ENCODE assay signal across 9 cellular contexts in genomic region chr3:30632065-30632464, GRCh38. TPM values are rescaled to one million over a fixed set of nuclear protein-coding genes. Genes with fewer than 3 reads are reported as not detected.
A peak's percentile ranks its signal among the peaks of the same experiment; 100 is the strongest.
DNase-seq lines count a peak whose midpoint lies in the region; ATAC-seq, FAIRE-seq and TF ChIP-seq lines count a peak whose summit lies in the region.
"Had no signal": no experiment of that assay in that cellular context is flagged by ENCODE, and none has a peak within 500 bp of the region (broad histone marks: within the 10 kb centered on the region; RNA-seq: fewer than 3 reads in every experiment).

No MANE protein-coding gene starts in this region.

- no peak overlapping the region for H3K4me3 ChIP-seq in A549
- no peak overlapping the region for H3K4me3 ChIP-seq in GM23248
- H3K4me3 ChIP-seq: testis had no signal

- peak overlapping the region; percentile 79 for H3K4me3 Mint-ChIP-seq in activated naive CD8-positive, alpha-beta T cell treated with anti-CD3 and anti-CD28 coated beads, Interleukin-2, amount 10 ng/mL, durations not matched to agents 7 days and 5 days
- peak overlapping the region; percentile 68 for H3K4me3 Mint-ChIP-seq in memory B cell

- TF ChIP-seq RAD21 in A549 (conservative IDR thresholded peaks at IDR 0.05 in 1 of 2, IDR thresholded peaks at IDR 0.05 in 1 of 2): no peak

- no peak for TF ChIP-seq EP300 in A549 (IDR thresholded peaks at IDR 0.05)

- peak overlapping the region; percentile 55 for H3K4me2 ChIP-seq in A549
- peak overlapping the region; percentile 24 for H3K4me2 ChIP-seq in GM23248 (ENCODE audit: unreplicated experiment)

- in situ Hi-C loops in GM23248 (cut with MboI): no loop called here

- H3K9me3 Mint-ChIP-seq in activated naive CD8-positive, alpha-beta T cell treated with anti-CD3 and anti-CD28 coated beads, Interleukin-2, amount 10 ng/mL, durations not matched to agents 7 days and 5 days: no peaks in the 10 kb centered on the region
- H3K9me3 Mint-ChIP-seq in memory B cell: no peaks in the 10 kb centered on the region

- H3K4me1 Mint-ChIP-seq in activated naive CD8-positive, alpha-beta T cell treated with anti-CD3 and anti-CD28 coated beads, Interleukin-2, amount 10 ng/mL, durations not matched to agents 7 days and 5 days: peaks cover 84% of the 10 kb centered on the region
- H3K4me1 Mint-ChIP-seq in memory B cell: peaks cover 60% of the 10 kb centered on the region

- no peak overlapping the region for H2AFZ ChIP-seq in GM23248

- no peaks in the 10 kb centered on the region for H3K27me3 Mint-ChIP-seq in activated naive CD8-positive, alpha-beta T cell treated with anti-CD3 and anti-CD28 coated beads, Interleukin-2, amount 10 ng/mL, durations not matched to agents 7 days and 5 days
- no peaks in the 10 kb centered on the region for H3K27me3 Mint-ChIP-seq in memory B cell

- no peak for TF ChIP-seq POLR2A in A549 (IDR thresholded peaks at IDR 0.05; ENCODE audit: low read length)

- CTCF ChIA-PET in A549 (lab: Yijun Ruan, JAX): interaction anchor here (0.7 to 1.1 kb wide), 2 partner anchors 10 to 27 kb away, joined by 3 read pairs; no protein-coding TSS in a partner anchor

- DNase-seq in A549 (ENCODE audit: low read depth in 1 of 2, low spot score in 1 of 2): no peak
- DNase-seq in GM23248: peak; percentile 53
- DNase-seq in activated naive CD8-positive, alpha-beta T cell treated with anti-CD3 and anti-CD28 coated beads, Interleukin-2, amount 10 ng/mL, durations not matched to agents 7 days and 5 days: no peak
- DNase-seq in memory B cell (ENCODE audit: low spot score in 2 of 2): no peak
- no peak for DNase-seq in hippocampal formation (lab: John Stamatoyannopoulos, UW)
- no peak for DNase-seq in HuH-7 (ENCODE audit: low spot score)
- no peak for DNase-seq in DMS153 treated with DMSO at 0.1 percent for 48 hours (lab: John Stamatoyannopoulos, UW; ENCODE audit: unreplicated experiment)
- DNase-seq in 8988T: no peak
- DNase-seq: testis had no signal

- ATAC-seq in A549 (no peak), memory B cell (ENCODE audit: low read depth) (no peak)
- no peak for ATAC-seq in activated naive CD8-positive, alpha-beta T cell treated with anti-CD3 and anti-CD28 coated beads, Interleukin-2, amount 10 ng/mL, durations not matched to agents 7 days and 5 days (ENCODE audit: low read depth)

- H4K20me1 ChIP-seq in GM23248 (ENCODE audit: insufficient read depth): 0 out of 2 replicates have a peak, but pooled peaks cover 4% of the 10 kb centered on the region

- H3K9ac ChIP-seq in GM23248: no peak overlapping the region

- FAIRE-seq in A549 (lab: Jason Lieb, UNC): no peak

- no peak for TF ChIP-seq CTCF in A549 (IDR thresholded peaks at IDR 0.05)

- H3K79me2 ChIP-seq in GM23248 (ENCODE audit: insufficient read depth): peaks cover 100% of the 10 kb centered on the region

- peaks cover 24% of the 10 kb centered on the region for H3K36me3 Mint-ChIP-seq in activated naive CD8-positive, alpha-beta T cell treated with anti-CD3 and anti-CD28 coated beads, Interleukin-2, amount 10 ng/mL, durations not matched to agents 7 days and 5 days
- H3K36me3 Mint-ChIP-seq in memory B cell: peaks cover 15% of the 10 kb centered on the region

- H3K27me3 ChIP-seq in GM23248 (replicated peaks; ENCODE audit: insufficient read depth): no peaks in the 10 kb centered on the region
- H3K27me3 ChIP-seq: testis had no signal

- H3K9me2 ChIP-seq in GM23248 (ENCODE audit: insufficient read depth): no peaks in the 10 kb centered on the region

- H3K4me1 ChIP-seq in A549 (peaks cover 62% of the 10 kb centered on the region), GM23248 (ENCODE audit: insufficient read depth) (peaks cover 41% of the 10 kb centered on the region)

- H3F3A ChIP-seq in GM23248 (ENCODE audit: insufficient read depth): peaks cover 54% of the 10 kb centered on the region

- WGBS in A549 (ENCODE audit: missing lambda C conversion rate): 90% methylated on average over 3 of the region's 3 CpGs
- WGBS in GM23248 (ENCODE audit: low coverage in 1 of 2, low lambda C conversion rate in 2 of 2, missing lambda C conversion rate in 2 of 2), 2 experiments: 42 to 46% methylated on average over 3 of the region's 3 CpGs

- peaks cover 29% of the 10 kb centered on the region for H3K36me3 ChIP-seq in GM23248 (ENCODE audit: low read depth)

- peak overlapping the region; percentile 89 for H3K27ac Mint-ChIP-seq in activated naive CD8-positive, alpha-beta T cell treated with anti-CD3 and anti-CD28 coated beads, Interleukin-2, amount 10 ng/mL, durations not matched to agents 7 days and 5 days
- H3K27ac Mint-ChIP-seq in memory B cell: peak overlapping the region; percentile 90

- 0 out of 3 replicates have a peak, but pooled peaks cover 5% of the 10 kb centered on the region for H3K9me3 ChIP-seq in A549
- no peaks in the 10 kb centered on the region for H3K9me3 ChIP-seq in GM23248 (ENCODE audit: low read depth)
- H3K9me3 ChIP-seq: testis had no signal

- POLR2A ChIA-PET in A549 (lab: Yijun Ruan, JAX): interaction anchor here (0.5 kb wide), 1 partner anchor 780 kb away, joined by 5 read pairs; no protein-coding TSS in a partner anchor
- POLR2A ChIA-PET in activated naive CD8-positive, alpha-beta T cell treated with anti-CD3 and anti-CD28 coated beads, Interleukin-2, amount 10 ng/mL, durations not matched to agents 7 days and 5 days (lab: Charles Lee): interaction anchor here (1.1 to 2.6 kb wide), 7 partner anchors 8 to 26 kb away, joined by 3 to 21 read pairs (median 7); partner anchors contain the start of gene TGFBR2

- H3K27ac ChIP-seq in A549 (peak overlapping the region; percentile 53 to 96), GM23248 (peak overlapping the region; percentile 15; the same call in 1 of the 2 replicates)
- H3K27ac ChIP-seq: testis had no signal

TF ChIP-seq in A549, 52 proteins besides CTCF, POLR2A, EP300 and RAD21:
- TF ChIP-seq CEBPB (IDR thresholded peaks at IDR 0.05) (peak; percentile 32 to 84; a peak in 3 of 4 replicates), ESRRA (IDR thresholded peaks at IDR 0.05; ENCODE audit: borderline replicate concordance, low read length) (no peak), FOSL2 (IDR thresholded peaks at IDR 0.05) (no peak), FOSL2 (CRISPR knock-in tag; IDR thresholded peaks at IDR 0.05) (no peak)

RNA-seq across cellular contexts. Expression of gene TGFBR2, which starts 25.7 kb away (rescaled TPM):
- polyA plus RNA-seq in A549 (2011; rRNA removed) (97.4 and 119 TPM in 2 replicates), A549 (2017; fragmentation: RNase III; extraction: RNeasy Plus Mini Kit Qiagen cat#74134 plus additional on column Dnase treatment) (47.0 to 57.8 TPM (median 48.5 TPM) in 3 replicates), GM23248 (2016; fragmentation: Nextera tagmentation; extraction: Ambion mirVana) (134 and 135 TPM in 2 replicates)
- polyA plus RNA-seq in A549 (2012; cell fraction: cytosol; rRNA removed): 21.5 and 26.8 TPM in 2 replicates
- polyA plus RNA-seq in A549 (2012; cell fraction: nucleus; rRNA removed): 20.0 and 20.1 TPM in 2 replicates
- 103 and 115 TPM in 2 replicates for polyA minus RNA-seq in A549 (2011; rRNA and poly(A)+ RNA removed)
- 179 and 188 TPM in 2 replicates for total RNA-seq in GM23248 (2014; rRNA removed; shearing (Covaris generic))
- total RNA-seq in activated naive CD8-positive, alpha-beta T cell treated with anti-CD3 and anti-CD28 coated beads, Interleukin-2, amount 10 ng/mL, durations not matched to agents 7 days and 5 days: 10 to 100 TPM; 86.9 to 92.2 TPM
